ENCODE assay signal across 27 cellular contexts in genomic region chr12:106027286-106027685, GRCh38.
"Had no signal": no experiment of that assay in that cellular context is flagged by ENCODE, and none has a peak within 500 bp of the region (broad histone marks: within the 10 kb centered on the region; RNA-seq: fewer than 3 reads in every experiment).

No MANE protein-coding gene starts in this region.

- H3K4me1 ChIP-seq: pancreas, psoas muscle, thyroid gland had no signal

- DNase-seq: naive thymus-derived CD8-positive, alpha-beta T cell; nephron progenitor cell; nucleus accumbens; pancreas; psoas muscle; right cardiac atrium; right lobe of liver; sigmoid colon; small intestine; stimulated activated CD4-positive, alpha-beta T cell treated with anti-CD3 and anti-CD28 coated beads, Interleukin-15, amount 100 ng/mL, for 24 hours; stimulated activated CD4-positive, alpha-beta T cell treated with anti-CD3 and anti-CD28 coated beads, Interleukin-2, amount 100 ng/mL, for 24 hours; stimulated activated CD4-positive, alpha-beta T cell treated with anti-CD3 and anti-CD28 coated beads, Interleukin-2, amount 100 ng/mL, for 48 hours; stimulated activated CD4-positive, alpha-beta T cell treated with anti-CD3 and anti-CD28 coated beads, Interleukin-4, amount 100 ng/mL, for 24 hours; stimulated activated naive B cell treated with anti-CD40 and anti-IgM and Interleukin-4, amounts not matched to agents 10 μg/mL and 1 μg/mL and 100 μg/mL, for 72 hours; stimulated activated naive CD4-positive, alpha-beta T cell treated with Interleukin-2 at 50 U/mL for 16 hours; stomach; thyroid gland had no signal

- H3K36me3 ChIP-seq: neutrophil, pancreas, right lobe of liver, sigmoid colon, stomach, thoracic aorta, thyroid gland, tibial nerve, vagina had no signal

- H3K9me3 Mint-ChIP-seq: naive thymus-derived CD8-positive, alpha-beta T cell; natural killer cell treated with Interleukin-12 subunit alpha and Interleukin-12 subunit beta and Interleukin-15 and Interleukin-18, amount 100 ng/mL, for 72 hours; nephron progenitor cell; stimulated activated effector memory CD8-positive, alpha-beta T cell treated with anti-CD3 and anti-CD28 coated beads, Interleukin-12 subunit alpha, Interleukin-12 subunit beta, amount 100 ng/mL, for 72 hours; stimulated activated naive B cell treated with anti-CD40 and anti-IgM and Interleukin-4, amounts not matched to agents 10 μg/mL and 1 μg/mL and 100 μg/mL, for 72 hours; type B pancreatic cell had no signal

- H3K27me3 ChIP-seq: neutrophil, pancreas, right lobe of liver, sigmoid colon, thyroid gland, tibial nerve, vagina had no signal

- H3K4me3 Mint-ChIP-seq: naive thymus-derived CD8-positive, alpha-beta T cell; natural killer cell treated with Interleukin-12 subunit alpha and Interleukin-12 subunit beta and Interleukin-15 and Interleukin-18, amount 100 ng/mL, for 72 hours; nephron progenitor cell; neural crest cell; stimulated activated effector memory CD8-positive, alpha-beta T cell treated with anti-CD3 and anti-CD28 coated beads, Interleukin-12 subunit alpha, Interleukin-12 subunit beta, amount 100 ng/mL, for 72 hours; stimulated activated naive B cell treated with anti-CD40 and anti-IgM and Interleukin-4, amounts not matched to agents 10 μg/mL and 1 μg/mL and 100 μg/mL, for 72 hours; stimulated activated naive CD8-positive, alpha-beta T cell treated with anti-CD3 and anti-CD28 coated beads, Interleukin-15, Interleukin-2, amounts not matched to agents 100 ng/mL and 50 ng/mL, for 24 hours; type B pancreatic cell had no signal

- ATAC-seq: naive thymus-derived CD8-positive, alpha-beta T cell; natural killer cell treated with Interleukin-12 subunit alpha and Interleukin-12 subunit beta and Interleukin-15 and Interleukin-18, amount 100 ng/mL, for 72 hours; pancreas; psoas muscle; right cardiac atrium; right lobe of liver; stimulated activated effector memory CD8-positive, alpha-beta T cell treated with anti-CD3 and anti-CD28 coated beads, Interleukin-12 subunit alpha, Interleukin-12 subunit beta, amount 100 ng/mL, for 72 hours; stimulated activated naive B cell treated with anti-CD40 and anti-IgM and Interleukin-4, amounts not matched to agents 10 μg/mL and 1 μg/mL and 100 μg/mL, for 72 hours had no signal

- H3K9me3 ChIP-seq: neutrophil, pancreas, psoas muscle, right lobe of liver, sigmoid colon, stomach, thoracic aorta, thyroid gland, tibial nerve, vagina had no signal

- H3K4me1 Mint-ChIP-seq: naive thymus-derived CD8-positive, alpha-beta T cell; stimulated activated effector memory CD8-positive, alpha-beta T cell treated with anti-CD3 and anti-CD28 coated beads, Interleukin-12 subunit alpha, Interleukin-12 subunit beta, amount 100 ng/mL, for 72 hours; stimulated activated naive B cell treated with anti-CD40 and anti-IgM and Interleukin-4, amounts not matched to agents 10 μg/mL and 1 μg/mL and 100 μg/mL, for 72 hours had no signal

- H3K27ac Mint-ChIP-seq: naive thymus-derived CD8-positive, alpha-beta T cell; natural killer cell treated with Interleukin-12 subunit alpha and Interleukin-12 subunit beta and Interleukin-15 and Interleukin-18, amount 100 ng/mL, for 72 hours; nephron progenitor cell; progenitor cell of endocrine pancreas; stimulated activated effector memory CD8-positive, alpha-beta T cell treated with anti-CD3 and anti-CD28 coated beads, Interleukin-12 subunit alpha, Interleukin-12 subunit beta, amount 100 ng/mL, for 72 hours; stimulated activated naive B cell treated with anti-CD40 and anti-IgM and Interleukin-4, amounts not matched to agents 10 μg/mL and 1 μg/mL and 100 μg/mL, for 72 hours; stimulated activated naive CD8-positive, alpha-beta T cell treated with anti-CD3 and anti-CD28 coated beads, Interleukin-15, Interleukin-2, amounts not matched to agents 100 ng/mL and 50 ng/mL, for 24 hours; type B pancreatic cell had no signal

- H3K36me3 Mint-ChIP-seq: naive thymus-derived CD8-positive, alpha-beta T cell; natural killer cell treated with Interleukin-12 subunit alpha and Interleukin-12 subunit beta and Interleukin-15 and Interleukin-18, amount 100 ng/mL, for 72 hours; stimulated activated effector memory CD8-positive, alpha-beta T cell treated with anti-CD3 and anti-CD28 coated beads, Interleukin-12 subunit alpha, Interleukin-12 subunit beta, amount 100 ng/mL, for 72 hours; stimulated activated naive B cell treated with anti-CD40 and anti-IgM and Interleukin-4, amounts not matched to agents 10 μg/mL and 1 μg/mL and 100 μg/mL, for 72 hours; type B pancreatic cell had no signal

- H3K27me3 Mint-ChIP-seq: progenitor cell of endocrine pancreas had no signal

- H3K27ac ChIP-seq: neutrophil, pancreas, psoas muscle, right lobe of liver, sigmoid colon, stomach, thoracic aorta, thyroid gland, tibial nerve, vagina had no signal

- H3K4me3 ChIP-seq: pancreas, psoas muscle, right lobe of liver, sigmoid colon, stomach, thoracic aorta, thyroid gland, tibial nerve, vagina had no signal
